In the genomic region with DNA sequence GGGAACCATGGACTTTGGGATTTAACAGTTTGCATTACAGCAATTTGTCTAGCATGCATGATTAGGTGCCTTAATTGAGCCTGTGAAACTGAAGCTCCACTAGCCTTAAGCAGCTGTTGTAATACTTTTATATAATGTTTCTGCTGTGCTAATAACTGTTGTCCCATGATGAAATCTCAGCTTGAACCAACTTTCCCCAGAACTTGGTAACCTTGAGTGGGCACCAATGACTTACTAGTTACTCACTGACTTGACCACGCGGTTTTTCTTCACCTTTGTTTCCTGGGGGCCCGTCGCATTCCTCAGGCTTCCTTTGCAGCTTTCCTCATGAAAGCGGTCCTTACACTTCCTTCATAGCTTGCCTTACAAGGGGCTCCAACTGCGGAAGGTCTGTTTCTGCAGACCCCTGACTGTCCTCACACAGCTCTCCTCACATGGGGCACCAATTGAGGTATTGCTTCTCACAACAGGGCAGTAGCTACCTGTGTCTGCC, we compare ENCODE assay signal across 1 cellular context.
TF ChIP-seq lines count a peak whose summit lies in the region.

No MANE protein-coding gene starts in this region.

TF ChIP-seq in neural cell, 6 proteins besides CTCF, POLR2A, EP300 and RAD21 (continued from another document):
- TF ChIP-seq, protein P1, sequence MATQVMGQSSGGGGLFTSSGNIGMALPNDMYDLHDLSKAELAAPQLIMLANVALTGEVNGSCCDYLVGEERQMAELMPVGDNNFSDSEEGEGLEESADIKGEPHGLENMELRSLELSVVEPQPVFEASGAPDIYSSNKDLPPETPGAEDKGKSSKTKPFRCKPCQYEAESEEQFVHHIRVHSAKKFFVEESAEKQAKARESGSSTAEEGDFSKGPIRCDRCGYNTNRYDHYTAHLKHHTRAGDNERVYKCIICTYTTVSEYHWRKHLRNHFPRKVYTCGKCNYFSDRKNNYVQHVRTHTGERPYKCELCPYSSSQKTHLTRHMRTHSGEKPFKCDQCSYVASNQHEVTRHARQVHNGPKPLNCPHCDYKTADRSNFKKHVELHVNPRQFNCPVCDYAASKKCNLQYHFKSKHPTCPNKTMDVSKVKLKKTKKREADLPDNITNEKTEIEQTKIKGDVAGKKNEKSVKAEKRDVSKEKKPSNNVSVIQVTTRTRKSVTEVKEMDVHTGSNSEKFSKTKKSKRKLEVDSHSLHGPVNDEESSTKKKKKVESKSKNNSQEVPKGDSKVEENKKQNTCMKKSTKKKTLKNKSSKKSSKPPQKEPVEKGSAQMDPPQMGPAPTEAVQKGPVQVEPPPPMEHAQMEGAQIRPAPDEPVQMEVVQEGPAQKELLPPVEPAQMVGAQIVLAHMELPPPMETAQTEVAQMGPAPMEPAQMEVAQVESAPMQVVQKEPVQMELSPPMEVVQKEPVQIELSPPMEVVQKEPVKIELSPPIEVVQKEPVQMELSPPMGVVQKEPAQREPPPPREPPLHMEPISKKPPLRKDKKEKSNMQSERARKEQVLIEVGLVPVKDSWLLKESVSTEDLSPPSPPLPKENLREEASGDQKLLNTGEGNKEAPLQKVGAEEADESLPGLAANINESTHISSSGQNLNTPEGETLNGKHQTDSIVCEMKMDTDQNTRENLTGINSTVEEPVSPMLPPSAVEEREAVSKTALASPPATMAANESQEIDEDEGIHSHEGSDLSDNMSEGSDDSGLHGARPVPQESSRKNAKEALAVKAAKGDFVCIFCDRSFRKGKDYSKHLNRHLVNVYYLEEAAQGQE (IDR thresholded peaks at IDR 0.05; ENCODE audit: borderline replicate concordance) = no peak
- no peak for TF ChIP-seq SMC3 (conservative IDR thresholded peaks at IDR 0.05; ENCODE audit: poor library complexity)
TF ChIP-seq in neural cell: peak in this region for 0.
